In the genomic region with DNA sequence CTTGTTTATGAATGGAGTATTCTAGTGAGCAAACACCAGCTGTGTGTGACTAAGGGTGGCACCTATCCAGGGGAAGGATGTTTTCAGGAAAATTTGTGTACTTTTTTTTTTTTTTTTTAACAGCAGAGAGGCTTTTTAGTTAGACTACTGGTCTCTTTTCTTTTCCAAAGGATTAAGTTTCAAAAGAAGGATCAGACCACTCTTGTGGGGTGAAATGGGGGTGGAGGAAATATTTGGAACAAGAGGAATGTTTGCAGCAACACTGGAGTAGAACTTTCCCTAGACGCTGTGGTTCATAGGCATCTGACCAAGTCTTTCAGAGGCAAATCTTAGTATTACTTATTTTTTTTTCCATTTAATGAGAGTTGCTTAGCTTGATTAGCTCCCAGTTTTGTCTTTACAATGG, we compare ENCODE assay signal across 11 cellular contexts. TPM values are rescaled to one million over a fixed set of nuclear protein-coding genes. Genes with fewer than 3 reads are reported as not detected.
DNase-seq lines count a peak whose midpoint lies in the region; ATAC-seq, FAIRE-seq and TF ChIP-seq lines count a peak whose summit lies in the region.
"Had no signal": no experiment of that assay in that cellular context is flagged by ENCODE, and none has a peak within 500 bp of the region (broad histone marks: within the 10 kb centered on the region; RNA-seq: fewer than 3 reads in every experiment).

No MANE protein-coding gene starts in this region.

- H3K4me2 ChIP-seq in HepG2 (ENCODE audit: low read depth, low read length) (no peak overlapping the region), Karpas-422 (ENCODE audit: low read depth, low read length, poor library complexity, severe bottlenecking) (no peak overlapping the region)

- 100% methylated on average over 1 of the region's 1 CpG for WGBS in HepG2 (ENCODE audit: low lambda C conversion rate)
- 78% methylated on average over 1 of the region's 1 CpG for WGBS in right lobe of liver (ENCODE audit: insufficient coverage, low coverage, low lambda C conversion rate, missing lambda C conversion rate)

- POLR2A ChIA-PET in HepG2 (lab: Yijun Ruan, JAX) = no interaction called here

- H3K4me1 ChIP-seq in HepG2 (ENCODE audit: insufficient read depth, low read length) (peaks cover 10% of the 10 kb centered on the region), right lobe of liver (no peaks in the 10 kb centered on the region), Karpas-422 (ENCODE audit: low read length) (peaks cover 18% of the 10 kb centered on the region)

- no peak overlapping the region for H3K9ac ChIP-seq in HepG2 (ENCODE audit: insufficient read depth, low read depth, low read length)
- H3K9ac ChIP-seq in Karpas-422 (ENCODE audit: low read length) = no peak overlapping the region

- CTCF ChIA-PET in HepG2 (lab: Yijun Ruan, JAX; ENCODE audit: low intra/inter-chr PET ratio, low total read pairs) = no interaction called here

- TF ChIP-seq RAD21 in HepG2 (CRISPR knock-in tag; IDR thresholded peaks at IDR 0.05) = no peak

- no peak for TF ChIP-seq CTCF in HepG2 (CRISPR knock-in tag; IDR thresholded peaks at IDR 0.05)
- TF ChIP-seq CTCF in right lobe of liver (IDR thresholded peaks at IDR 0.05) = no peak

- H3K79me2 ChIP-seq in HepG2 (ENCODE audit: insufficient read depth, low read length) (no peaks in the 10 kb centered on the region), Karpas-422 (ENCODE audit: low read length) (peaks cover 50% of the 10 kb centered on the region)

- H2AFZ ChIP-seq in HepG2 (ENCODE audit: low read length) (no peak overlapping the region), Karpas-422 (ENCODE audit: low read length) (no peak overlapping the region)

- no peak for FAIRE-seq in HepG2 (lab: Jason Lieb, UNC)

- H3K9me2 ChIP-seq in Karpas-422 (replicated peaks; ENCODE audit: insufficient read depth, low read length) = no peaks in the 10 kb centered on the region

- no peaks in the 10 kb centered on the region for H4K20me1 ChIP-seq in HepG2 (ENCODE audit: insufficient read depth, low read length)
- no peaks in the 10 kb centered on the region for H4K20me1 ChIP-seq in Karpas-422 (ENCODE audit: insufficient read depth, low read depth, low read length)

- ATAC-seq in HepG2 (no peak), right lobe of liver (no peak), SK-N-SH treated with all-trans-retinoic acid at 6 μM for 48 hours (no peak)

- H3K9me3 ChIP-seq in HepG2 (ENCODE audit: low read length) (no peaks in the 10 kb centered on the region), right lobe of liver (peaks cover 0 to 1% (median 0%) of the 10 kb centered on the region in 4 donors), Karpas-422 (ENCODE audit: low read length) (no peaks in the 10 kb centered on the region)
- H3K9me3 ChIP-seq: upper lobe of left lung had no signal

- in situ Hi-C loops in HepG2 (cut with HindIII; ENCODE audit: extremely low pct_ligation_motif_present, low pct_unique_long_range_greater_than_20kb) = no loop called here

- H3K4me3 ChIP-seq in HepG2 (replicated peaks in 1 of 3; ENCODE audit: insufficient read depth in 1 of 3, low read depth in 2 of 3, low read length in 3 of 3) (no peak overlapping the region), right lobe of liver (no peak overlapping the region), Karpas-422 (ENCODE audit: low read length) (no peak overlapping the region)
- H3K4me3 ChIP-seq: upper lobe of left lung had no signal

- TF ChIP-seq EP300 in HepG2 (IDR thresholded peaks at IDR 0.05; ENCODE audit: low read depth in 2 of 2, low read length in 2 of 2) = no peak
- TF ChIP-seq EP300 in HepG2 (CRISPR knock-in tag; IDR thresholded peaks at IDR 0.05; ENCODE audit: borderline replicate concordance) = no peak

- BruUV-seq in HepG2 (replicated peaks; lab: Mats Ljungman, UMichigan) = no TSS peak

- H3K27me3 ChIP-seq in HepG2 (ENCODE audit: control insufficient read depth in 1 of 2, insufficient read depth in 2 of 2, low read length in 2 of 2) = no peaks in the 10 kb centered on the region
- no peaks in the 10 kb centered on the region for H3K27me3 ChIP-seq in right lobe of liver
- H3K27me3 ChIP-seq in Karpas-422 (ENCODE audit: low read length) = no peaks in the 10 kb centered on the region
- H3K27me3 ChIP-seq: upper lobe of left lung had no signal

- no peak for TF ChIP-seq POLR2A in HepG2 (IDR thresholded peaks at IDR 0.05; ENCODE audit: insufficient read depth in 1 of 2, low read depth in 2 of 2, low read length in 2 of 2)
- TF ChIP-seq POLR2A in right lobe of liver (IDR thresholded peaks at IDR 0.05) = no peak

- DNase-seq in HepG2 (ENCODE audit: low spot score) = no peak
- no peak for DNase-seq in right lobe of liver
- DNase-seq in fibroblast of gingiva (ENCODE audit: low read depth) = peak; percentile 49
- DNase-seq in mucosa of gallbladder (ENCODE audit: low spot score) = peak; percentile 14
- DNase-seq in inferior parietal cortex (ENCODE audit: extremely low spot score) = no peak
- DNase-seq in NCI-H2227 treated with DMSO at 0.1 percent for 48 hours (lab: John Stamatoyannopoulos, UW) = no peak
- DNase-seq in Karpas-422 = no peak
- DNase-seq: Calu3, nephron progenitor cell, upper lobe of left lung had no signal

- intact Hi-C loops in HepG2 (cut with micrococcal nuclease; ENCODE audit: unreplicated experiment) = no loop called here
- intact Hi-C loops in right lobe of liver (cut with DNase I) = no loop called here

- H3K36me3 ChIP-seq in HepG2 (replicated peaks in 1 of 2; ENCODE audit: control insufficient read depth in 1 of 2, insufficient read depth in 2 of 2, low read length in 2 of 2) (peaks cover 1 to 7% of the 10 kb centered on the region in 2 experiments; a peak in 3 of 5 replicates), right lobe of liver (no peaks in the 10 kb centered on the region), Karpas-422 (ENCODE audit: insufficient read depth, low read length) (0 out of 2 replicates have a peak, but pooled peaks cover 3% of the 10 kb centered on the region)
- H3K36me3 ChIP-seq: upper lobe of left lung had no signal

- H3K27ac ChIP-seq in HepG2 (ENCODE audit: extremely low read length, insufficient read depth, low read length) = no peak overlapping the region
- H3K27ac ChIP-seq in right lobe of liver = no peak overlapping the region
- no peak overlapping the region for H3K27ac ChIP-seq in Karpas-422 (ENCODE audit: low read length)
- H3K27ac ChIP-seq: upper lobe of left lung had no signal

TF ChIP-seq in HepG2, 621 proteins besides CTCF, POLR2A, EP300 and RAD21 (continues in another document):
- TF ChIP-seq ZNF776 (CRISPR knock-in tag; IDR thresholded peaks at IDR 0.05) = no peak

TF ChIP-seq in SK-N-SH treated with all-trans-retinoic acid at 6 μM for 48 hours, 23 proteins besides CTCF, POLR2A, EP300 and RAD21 (continues in another document):
- TF ChIP-seq RARB (CRISPR knock-in tag; IDR thresholded peaks at IDR 0.05) (no peak), ZFP3 (CRISPR knock-in tag; IDR thresholded peaks at IDR 0.05) (no peak), SNAI2 (CRISPR knock-in tag; IDR thresholded peaks at IDR 0.05) (no peak), ARNTL (CRISPR knock-in tag; IDR thresholded peaks at IDR 0.05; ENCODE audit: borderline replicate concordance, low read depth) (no peak), PATZ1 (CRISPR knock-in tag; IDR thresholded peaks at IDR 0.05; ENCODE audit: borderline replicate concordance) (no peak), BACH2 (CRISPR knock-in tag; IDR thresholded peaks at IDR 0.05; ENCODE audit: borderline replicate concordance) (no peak), TOX (CRISPR knock-in tag; IDR thresholded peaks at IDR 0.05; ENCODE audit: borderline replicate concordance) (no peak), ISL1 (CRISPR knock-in tag; IDR thresholded peaks at IDR 0.05) (no peak), PPARA (CRISPR knock-in tag; IDR thresholded peaks at IDR 0.05; ENCODE audit: borderline replicate concordance) (no peak)

RNA-seq across cellular contexts. Expression of gene NUBPL, which starts 21.1 kb away (rescaled TPM):
- total RNA-seq in HepG2 (2016; rRNA removed; fragmentation: Illumina TruSeq; extraction: Trizol) (44.1 and 67.1 TPM in 2 replicates), right lobe of liver (1 to 10 TPM; 6.3 to 9.5 (median 7.2) TPM), mucosa of gallbladder (11.4 TPM)
- total RNA-seq in HepG2 (2016; cell fraction: cytosol; rRNA removed; fragmentation: Illumina TruSeq; extraction: Trizol; ENCODE audit: low read depth) = 2.8 and 3.6 TPM in 2 replicates
- total RNA-seq in HepG2 (2016; cell fraction: insoluble cytoplasmic fraction; rRNA removed; fragmentation: Illumina TruSeq; extraction: Trizol) = 46.0 and 66.8 TPM in 2 replicates
- 11.2 and 11.4 TPM in 2 replicates for total RNA-seq in HepG2 (2016; cell fraction: membrane; rRNA removed; fragmentation: Illumina TruSeq; extraction: Trizol)
- 89.2 and 90.0 TPM in 2 replicates for total RNA-seq in HepG2 (2016; cell fraction: nucleus; rRNA removed; fragmentation: Illumina TruSeq; extraction: Trizol)
- polyA plus RNA-seq in HepG2 (2011; rRNA removed) = 15.8 and 21.3 TPM in 2 replicates
- polyA plus RNA-seq in HepG2 (2011; cell fraction: cytosol; rRNA removed) = 8.7 and 14.2 TPM in 2 replicates
- 7.1 and 8.2 TPM in 2 replicates for polyA plus RNA-seq in HepG2 (2011; cell fraction: nucleus; rRNA removed)
- 16.0 and 24.2 TPM in 2 replicates for polyA plus RNA-seq in HepG2 (2012)
- 2.0 and 2.5 TPM in 2 replicates for polyA plus RNA-seq in HepG2 (2016; cell fraction: cytosol; fragmentation: Illumina TruSeq; extraction: Trizol; ENCODE audit: low read depth)
- polyA plus RNA-seq in HepG2 (2016; cell fraction: insoluble cytoplasmic fraction; fragmentation: Illumina TruSeq; extraction: Trizol; ENCODE audit: low read depth) = 46.1 and 49.1 TPM in 2 replicates
- polyA plus RNA-seq in HepG2 (2016; cell fraction: membrane; fragmentation: Illumina TruSeq; extraction: Trizol; ENCODE audit: low read depth) = 7.5 and 7.8 TPM in 2 replicates
- polyA plus RNA-seq in HepG2 (2016; cell fraction: nucleus; fragmentation: Illumina TruSeq; extraction: Trizol; ENCODE audit: insufficient read depth, low read depth) = 24.3 and 24.6 TPM in 2 replicates
- polyA minus RNA-seq in HepG2 (2011; rRNA and poly(A)+ RNA removed; ENCODE audit: low replicate concordance) = 3.7 and 19.6 TPM in 2 replicates
- polyA minus RNA-seq in HepG2 (2011; cell fraction: cytosol; rRNA and poly(A)+ RNA removed) = 16.4 and 17.6 TPM in 2 replicates
- 89.0 and 103 TPM in 2 replicates for polyA minus RNA-seq in HepG2 (2011; cell fraction: nucleus; rRNA and poly(A)+ RNA removed)
- 35.1 and 50.2 TPM in 2 replicates for total RNA-seq in Karpas-422 (2014; rRNA removed; shearing (Covaris generic); ENCODE audit: low replicate concordance)

Comparison
In these comparisons a context has a peak if more than half of its experiments do, and no peak if none do; other contexts are left out.
1. DNase-seq: peak in fibroblast of gingiva (single experiment) and mucosa of gallbladder (single experiment); none in HepG2 (single experiment), right lobe of liver (0 of 3), inferior parietal cortex (single experiment), NCI-H2227 treated with DMSO at 0.1 percent for 48 hours (single experiment) and Karpas-422 (single experiment).